ENCODE assay signal across 19 cellular contexts in the genomic region with DNA sequence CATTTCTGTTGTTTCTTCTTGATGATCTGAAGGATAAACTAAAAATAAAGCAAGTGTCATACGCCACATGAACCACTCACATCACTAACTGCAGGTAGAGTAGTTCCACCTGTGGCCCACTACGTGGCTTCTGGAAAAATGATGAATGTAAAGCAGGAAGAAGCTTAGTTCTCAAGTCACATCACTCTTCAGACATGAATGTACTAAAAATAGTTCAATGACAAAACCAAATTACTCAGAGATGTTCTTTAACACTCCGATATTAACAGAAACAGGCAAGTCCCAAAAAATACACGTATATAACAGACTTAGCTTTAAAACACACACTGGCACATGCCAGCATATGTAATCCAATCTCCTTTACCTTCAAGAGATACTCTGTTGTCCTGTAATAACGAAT.
"Had no signal": no experiment of that assay in that cellular context is flagged by ENCODE, and none has a peak within 500 bp of the region (broad histone marks: within the 10 kb centered on the region; RNA-seq: fewer than 3 reads in every experiment).

No MANE protein-coding gene starts in this region.

- H3K27me3 ChIP-seq: cardiac muscle cell, foreskin keratinocyte, ovary, right atrium auricular region, transverse colon had no signal

- H3K27ac ChIP-seq: foreskin keratinocyte, ovary, prostate gland, WERI-Rb-1 had no signal

- H3K4me1 ChIP-seq: foreskin keratinocyte had no signal

- FAIRE-seq: keratinocyte, urothelium cell line had no signal

- H3K4me3 ChIP-seq: cardiac muscle cell, ovary, prostate gland, right atrium auricular region, transverse colon had no signal

- DNase-seq: activated CD4-positive, alpha-beta T cell treated with anti-CD3 and anti-CD28 coated beads, Interleukin-2, amount 50 U/mL, for 1 hour; activated CD4-positive, CD25-positive, alpha-beta regulatory T cell treated with anti-CD3 and anti-CD28 coated beads, Interleukin-2, amount 50 U/mL, for 72 hours; activated gamma-delta T cell treated with Interleukin-2 at 50 U/mL for 16 hours; activated T-cell treated with anti-CD3 and anti-CD28 coated beads, Interleukin-2, amount 50 U/mL, for 1 hour; effector CD8-positive, alpha-beta T cell; erythroblast; foreskin keratinocyte; naive thymus-derived CD8-positive, alpha-beta T cell; ovary; stimulated activated CD4-positive, alpha-beta T cell treated with anti-CD3 and anti-CD28 coated beads, Interleukin-12 subunit alpha, Interleukin-12 subunit beta, amount 100 ng/mL, for 4 hours; SW 1271; T-helper 17 cell; transverse colon; WERI-Rb-1 had no signal

- H3K36me3 ChIP-seq: cardiac muscle cell, ovary, prostate gland, right atrium auricular region, transverse colon, WERI-Rb-1 had no signal

- H3K9me3 ChIP-seq: ovary, prostate gland, right atrium auricular region, transverse colon had no signal
